Comparison of ENCODE assay signal across 18 cellular contexts in the genomic region with DNA sequence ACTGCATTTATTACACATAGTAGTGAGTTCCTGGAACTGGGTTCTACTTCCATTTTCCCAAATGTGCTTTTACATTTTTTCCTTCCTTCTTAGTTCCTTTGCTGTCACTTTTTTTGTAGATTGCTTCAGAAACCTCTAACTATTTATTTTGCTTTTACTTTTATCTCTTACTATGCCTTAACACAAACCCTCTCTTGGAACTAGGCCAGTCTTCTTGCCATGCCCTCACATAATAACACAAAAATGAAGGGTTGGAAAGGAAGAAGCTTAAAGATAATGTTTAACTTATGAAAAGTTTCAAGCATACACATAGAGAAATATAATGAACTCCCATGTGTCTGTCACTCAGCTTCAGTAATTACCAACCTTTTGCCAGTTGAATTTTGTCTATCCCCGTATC. TPM values are rescaled to one million over a fixed set of nuclear protein-coding genes. Genes with fewer than 3 reads are reported as not detected.
DNase-seq lines count a peak whose midpoint lies in the region; ATAC-seq and TF ChIP-seq lines count a peak whose summit lies in the region.
"Had no signal": no experiment of that assay in that cellular context is flagged by ENCODE, and none has a peak within 500 bp of the region (broad histone marks: within the 10 kb centered on the region; RNA-seq: fewer than 3 reads in every experiment).

No MANE protein-coding gene starts in this region.

- H3K4me3 ChIP-seq in fibroblast of the aortic adventitia (ENCODE audit: low read depth, low read length): no peak overlapping the region
- no peak overlapping the region for H3K4me3 ChIP-seq in smooth muscle cell
- H3K4me3 ChIP-seq: adrenal gland, lung, psoas muscle, SK-N-MC, spleen, thoracic aorta had no signal

- CTCF ChIA-PET in CD4-positive, alpha-beta T cell (lab: Charles Lee): interaction anchor here (0.5 kb wide), 1 partner anchor 8 kb away, joined by 3 read pairs; no protein-coding TSS in a partner anchor

- peaks cover 78% of the 10 kb centered on the region for H3K36me3 Mint-ChIP-seq in activated T-cell treated with anti-CD3 and anti-CD28 coated beads, Interleukin-2, amount 50 U/mL, for 24 hours (ENCODE audit: low read depth)
- H3K36me3 Mint-ChIP-seq in activated T-helper 1 cell treated with anti-CD3 and anti-CD28 coated beads, Interleukin-12 subunit alpha, Interleukin-12 subunit beta, Interleukin-2, Interleukin-4 antibody, amounts not matched to agents 30 ng/mL and 10 ng/mL and 1 ng/mL, durations not matched to agents 14 hours and 24 hours and 36 hours (ENCODE audit: low read depth): peaks cover 36% of the 10 kb centered on the region
- H3K36me3 Mint-ChIP-seq in CD4-positive, alpha-beta T cell (ENCODE audit: low read depth): peaks cover 36% of the 10 kb centered on the region

- H3K4me2 ChIP-seq in smooth muscle cell: peak overlapping the region; percentile 61

- no peak for DNase-seq in activated T-cell treated with anti-CD3 and anti-CD28 coated beads, Interleukin-2, amount 50 U/mL, for 24 hours
- no peak for DNase-seq in activated T-cell treated with anti-CD3 and anti-CD28 coated beads, Interleukin-2, amount 50 U/mL, for 1 hour
- DNase-seq in activated T-helper 1 cell treated with anti-CD3 and anti-CD28 coated beads, Interleukin-12 subunit alpha, Interleukin-12 subunit beta, Interleukin-2, Interleukin-4 antibody, amounts not matched to agents 30 ng/mL and 10 ng/mL and 1 ng/mL, durations not matched to agents 14 hours and 24 hours and 36 hours (ENCODE audit: low spot score): no peak
- DNase-seq in fibroblast of the aortic adventitia (ENCODE audit: low read depth) (peak; percentile 55), smooth muscle cell (lab: John Stamatoyannopoulos, UW; ENCODE audit: unreplicated experiment) (no peak)
- DNase-seq in stimulated activated naive CD8-positive, alpha-beta T cell treated with anti-CD3 and anti-CD28 coated beads, Interleukin-15, Interleukin-2, amounts not matched to agents 100 U/mL and 50 U/mL, for 24 hours: no peak
- no peak for DNase-seq in CD4-positive, alpha-beta T cell
- DNase-seq: activated CD4-positive, alpha-beta T cell treated with anti-CD3 and anti-CD28 coated beads for 48 hours; adrenal gland; DMS53; islet precursor cell; NCI-H748 treated with DMSO at 0.1 percent for 48 hours; psoas muscle; spleen had no signal

- peaks cover 37% of the 10 kb centered on the region for H3K4me1 ChIP-seq in smooth muscle cell (ENCODE audit: low read depth)

- no peak overlapping the region for H3K4me3 Mint-ChIP-seq in activated T-cell treated with anti-CD3 and anti-CD28 coated beads, Interleukin-2, amount 50 U/mL, for 24 hours
- H3K4me3 Mint-ChIP-seq in activated T-helper 1 cell treated with anti-CD3 and anti-CD28 coated beads, Interleukin-12 subunit alpha, Interleukin-12 subunit beta, Interleukin-2, Interleukin-4 antibody, amounts not matched to agents 30 ng/mL and 10 ng/mL and 1 ng/mL, durations not matched to agents 14 hours and 24 hours and 36 hours: no peak overlapping the region
- no peak overlapping the region for H3K4me3 Mint-ChIP-seq in CD4-positive, alpha-beta T cell

- H3K27me3 Mint-ChIP-seq in activated T-cell treated with anti-CD3 and anti-CD28 coated beads, Interleukin-2, amount 50 U/mL, for 24 hours: no peaks in the 10 kb centered on the region
- no peaks in the 10 kb centered on the region for H3K27me3 Mint-ChIP-seq in activated T-helper 1 cell treated with anti-CD3 and anti-CD28 coated beads, Interleukin-12 subunit alpha, Interleukin-12 subunit beta, Interleukin-2, Interleukin-4 antibody, amounts not matched to agents 30 ng/mL and 10 ng/mL and 1 ng/mL, durations not matched to agents 14 hours and 24 hours and 36 hours (ENCODE audit: insufficient read depth)
- H3K27me3 Mint-ChIP-seq in CD4-positive, alpha-beta T cell: no peaks in the 10 kb centered on the region

- H3K27me3 ChIP-seq in smooth muscle cell (ENCODE audit: low read depth): no peaks in the 10 kb centered on the region
- no peaks in the 10 kb centered on the region for H3K27me3 ChIP-seq in CD4-positive, alpha-beta T cell (ENCODE audit: control insufficient read depth, insufficient read depth, low read length)
- H3K27me3 ChIP-seq: adrenal gland, spleen had no signal

- peak overlapping the region; percentile 18 for H3K27ac ChIP-seq in smooth muscle cell (ENCODE audit: low read depth)
- no peak overlapping the region for H3K27ac ChIP-seq in CD4-positive, alpha-beta T cell (ENCODE audit: low read depth, low read length)
- H3K27ac ChIP-seq: adrenal gland, psoas muscle, SK-N-MC, spleen, thoracic aorta had no signal

- 91% methylated on average over 1 of the region's 1 CpG for WGBS in smooth muscle cell (ENCODE audit: low lambda C conversion rate)

- POLR2A ChIA-PET in CD4-positive, alpha-beta T cell (lab: Charles Lee): no interaction called here

- H3F3A ChIP-seq in smooth muscle cell (ENCODE audit: low read depth): peaks cover 17% of the 10 kb centered on the region

- H3K9me3 ChIP-seq in smooth muscle cell (replicated peaks; ENCODE audit: low read depth): no peaks in the 10 kb centered on the region
- no peaks in the 10 kb centered on the region for H3K9me3 ChIP-seq in CD4-positive, alpha-beta T cell (ENCODE audit: control insufficient read depth, low read length)
- H3K9me3 ChIP-seq: adrenal gland, psoas muscle, thoracic aorta had no signal

- no peaks in the 10 kb centered on the region for H3K36me3 ChIP-seq in smooth muscle cell (ENCODE audit: low read depth)
- H3K36me3 ChIP-seq: adrenal gland, spleen, thoracic aorta had no signal

- peaks cover 100% of the 10 kb centered on the region for H4K20me1 ChIP-seq in smooth muscle cell (ENCODE audit: low read depth)

- H3K9ac ChIP-seq in smooth muscle cell (ENCODE audit: low read depth): no peak overlapping the region

- peak overlapping the region; percentile 59 for H3K27ac Mint-ChIP-seq in activated T-cell treated with anti-CD3 and anti-CD28 coated beads, Interleukin-2, amount 50 U/mL, for 24 hours
- H3K27ac Mint-ChIP-seq in activated T-helper 1 cell treated with anti-CD3 and anti-CD28 coated beads, Interleukin-12 subunit alpha, Interleukin-12 subunit beta, Interleukin-2, Interleukin-4 antibody, amounts not matched to agents 30 ng/mL and 10 ng/mL and 1 ng/mL, durations not matched to agents 14 hours and 24 hours and 36 hours: peak overlapping the region; percentile 6
- no peak overlapping the region for H3K27ac Mint-ChIP-seq in CD4-positive, alpha-beta T cell

- no peak overlapping the region for H2AFZ ChIP-seq in smooth muscle cell (ENCODE audit: low read depth)

- intact Hi-C loops in activated T-helper 1 cell treated with anti-CD3 and anti-CD28 coated beads, Interleukin-12 subunit alpha, Interleukin-12 subunit beta, Interleukin-2, Interleukin-4 antibody, amounts not matched to agents 30 ng/mL and 10 ng/mL and 1 ng/mL, durations not matched to agents 14 hours and 24 hours and 36 hours (cut with micrococcal nuclease): no loop called here
- intact Hi-C loops in CD4-positive, alpha-beta T cell (cut with DNase I, micrococcal nuclease): no loop called here

- TF ChIP-seq CTCF in fibroblast of the aortic adventitia (IDR thresholded peaks at IDR 0.05; ENCODE audit: insufficient read depth, low read length) (no peak), smooth muscle cell (IDR thresholded peaks at IDR 0.05; ENCODE audit: borderline replicate concordance, insufficient read depth, poor library complexity, severe bottlenecking) (no peak)
- no peak for TF ChIP-seq CTCF in CD4-positive, alpha-beta T cell (IDR thresholded peaks at IDR 0.05)

- H3K4me1 Mint-ChIP-seq in activated T-cell treated with anti-CD3 and anti-CD28 coated beads, Interleukin-2, amount 50 U/mL, for 24 hours (ENCODE audit: low read depth): peaks cover 80% of the 10 kb centered on the region
- H3K4me1 Mint-ChIP-seq in activated T-helper 1 cell treated with anti-CD3 and anti-CD28 coated beads, Interleukin-12 subunit alpha, Interleukin-12 subunit beta, Interleukin-2, Interleukin-4 antibody, amounts not matched to agents 30 ng/mL and 10 ng/mL and 1 ng/mL, durations not matched to agents 14 hours and 24 hours and 36 hours (ENCODE audit: low read depth): peaks cover 70% of the 10 kb centered on the region
- H3K4me1 Mint-ChIP-seq in CD4-positive, alpha-beta T cell (ENCODE audit: low read depth): peaks cover 84% of the 10 kb centered on the region

- peaks cover 9% of the 10 kb centered on the region for H3K9me3 Mint-ChIP-seq in activated T-cell treated with anti-CD3 and anti-CD28 coated beads, Interleukin-2, amount 50 U/mL, for 24 hours
- H3K9me3 Mint-ChIP-seq in activated T-helper 1 cell treated with anti-CD3 and anti-CD28 coated beads, Interleukin-12 subunit alpha, Interleukin-12 subunit beta, Interleukin-2, Interleukin-4 antibody, amounts not matched to agents 30 ng/mL and 10 ng/mL and 1 ng/mL, durations not matched to agents 14 hours and 24 hours and 36 hours: peaks cover 8% of the 10 kb centered on the region
- H3K9me3 Mint-ChIP-seq in CD4-positive, alpha-beta T cell: no peaks in the 10 kb centered on the region

- H3K79me2 ChIP-seq in smooth muscle cell (ENCODE audit: low read depth): peaks cover 93% of the 10 kb centered on the region

- ATAC-seq in stimulated activated naive CD8-positive, alpha-beta T cell treated with anti-CD3 and anti-CD28 coated beads, Interleukin-15, Interleukin-2, amounts not matched to agents 100 U/mL and 50 U/mL, for 24 hours: no peak
- ATAC-seq in CD4-positive, alpha-beta T cell (ENCODE audit: poor library complexity): no peak
- ATAC-seq in HG03342 (IDR thresholded peaks at IDR 0.05; ENCODE audit: unreplicated experiment): no peak
- ATAC-seq: psoas muscle had no signal

RNA-seq across cellular contexts. Expression of a gene that starts 27.1 kb away (rescaled TPM):
- 120 and 123 TPM in 2 replicates for total RNA-seq in activated T-helper 1 cell treated with anti-CD3 and anti-CD28 coated beads, Interleukin-12 subunit alpha, Interleukin-12 subunit beta, Interleukin-2, Interleukin-4 antibody, amounts not matched to agents 30 ng/mL and 10 ng/mL and 1 ng/mL, durations not matched to agents 14 hours and 24 hours and 36 hours
- total RNA-seq in fibroblast of the aortic adventitia (ENCODE audit: low replicate concordance) (8.3 and 12.0 TPM in 2 replicates), smooth muscle cell (28.6 and 28.9 TPM in 2 replicates)
- 17.0 and 23.6 TPM in 2 replicates for polyA plus RNA-seq in smooth muscle cell
- total RNA-seq in CD4-positive, alpha-beta T cell: 10 to 100 TPM; 37.6 to 41.7 TPM
